8 cellular contexts compared by ENCODE assay signal in the genomic region with DNA sequence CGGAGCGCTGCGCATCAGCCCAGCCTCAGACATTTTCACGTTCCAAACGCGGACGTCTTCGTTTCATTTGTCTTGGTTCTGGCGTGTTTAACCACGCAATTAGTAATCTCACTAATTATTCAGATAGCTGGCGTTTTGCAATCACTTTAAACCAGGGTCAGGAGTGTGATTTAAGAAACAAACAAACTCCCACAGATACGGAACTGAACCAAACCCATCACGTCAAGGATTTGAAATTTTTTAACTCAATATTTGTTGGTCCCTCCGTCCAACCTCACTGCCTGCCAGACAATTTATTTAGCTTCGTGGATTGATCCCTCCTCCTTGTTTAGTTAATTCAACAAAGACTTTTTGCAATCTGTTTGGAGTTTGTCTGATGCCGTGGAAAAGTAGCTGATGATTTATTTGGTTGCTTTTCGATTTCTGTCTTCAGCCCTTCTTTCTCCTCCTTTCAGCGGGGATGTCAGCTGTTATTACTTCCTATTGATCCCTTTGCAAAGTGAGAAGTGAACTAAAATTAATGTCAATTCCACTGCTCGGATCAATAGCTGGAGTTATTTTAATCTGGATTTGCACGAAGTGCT. TPM values are rescaled to one million over a fixed set of nuclear protein-coding genes. Genes with fewer than 3 reads are reported as not detected.
DNase-seq lines count a peak whose midpoint lies in the region; ATAC-seq and TF ChIP-seq lines count a peak whose summit lies in the region.
"Had no signal": no experiment of that assay in that cellular context is flagged by ENCODE, and none has a peak within 500 bp of the region (broad histone marks: within the 10 kb centered on the region; RNA-seq: fewer than 3 reads in every experiment).

No MANE protein-coding gene starts in this region.

- H2AFZ ChIP-seq in GM23338 (no peak overlapping the region), neuron (ENCODE audit: low read depth, low read length) (no peak overlapping the region)

- H3K4me2 ChIP-seq in GM23338, result peak overlapping the region; percentile 84

- peaks cover 28% of the 10 kb centered on the region for H3K4me1 ChIP-seq in GM23338 (ENCODE audit: insufficient read depth)
- peaks cover 10% of the 10 kb centered on the region for H3K4me1 ChIP-seq in endodermal cell (ENCODE audit: control insufficient read depth, insufficient read depth, low read length)
- H3K4me1 ChIP-seq in neuron (ENCODE audit: insufficient read depth, low read length), result peaks cover 57% of the 10 kb centered on the region
- peaks cover 17% of the 10 kb centered on the region for H3K4me1 ChIP-seq in colonic mucosa

- no peaks in the 10 kb centered on the region for H3K9me3 ChIP-seq in endodermal cell (ENCODE audit: control insufficient read depth, low read length)
- no peaks in the 10 kb centered on the region for H3K9me3 ChIP-seq in neuron (ENCODE audit: low read length)
- no peaks in the 10 kb centered on the region for H3K9me3 ChIP-seq in colonic mucosa

- H3K4me1 Mint-ChIP-seq in GM23338 (peaks cover 7% of the 10 kb centered on the region; the same call in 2 of the 3 replicates), endodermal cell (peaks cover 17% of the 10 kb centered on the region)

- H3K9ac ChIP-seq in endodermal cell (ENCODE audit: extremely low read depth, low read length, poor library complexity, severe bottlenecking), result no peak overlapping the region
- H3K9ac ChIP-seq in colonic mucosa (ENCODE audit: low read depth in 2 of 2, low read length in 2 of 2), result no peak overlapping the region

- H3K9me2 ChIP-seq in GM23338 (ENCODE audit: insufficient read depth), result no peaks in the 10 kb centered on the region

- DNase-seq in GM23338 (ENCODE audit: low spot score) (no peak), NCI-H526 (lab: John Stamatoyannopoulos, UW) (peak; percentile 50 to 54), endodermal cell (no peak), posterior vena cava (ENCODE audit: low spot score) (no peak), NCI-H1092 treated with DMSO at 0.1 percent for 48 hours (lab: John Stamatoyannopoulos, UW) (no peak), colonic mucosa (no peak)
- DNase-seq: NCI-H1105 treated with DMSO at 0.1 percent for 48 hours had no signal

- peaks cover 33% of the 10 kb centered on the region for H4K20me1 ChIP-seq in GM23338 (replicated peaks; ENCODE audit: insufficient read depth)

- H3K9me3 Mint-ChIP-seq in GM23338 (no peaks in the 10 kb centered on the region), endodermal cell (no peaks in the 10 kb centered on the region)

- peaks cover 60% of the 10 kb centered on the region for H3K79me2 ChIP-seq in GM23338 (replicated peaks; ENCODE audit: insufficient read depth)

- H3K27me3 ChIP-seq in GM23338 (ENCODE audit: insufficient read depth) (peaks cover 53% of the 10 kb centered on the region), endodermal cell (ENCODE audit: control insufficient read depth, insufficient read depth, low read length, poor library complexity, severe bottlenecking) (peaks cover 89% of the 10 kb centered on the region), neuron (ENCODE audit: insufficient read depth, low read length) (no peaks in the 10 kb centered on the region), colonic mucosa (peaks cover 83% of the 10 kb centered on the region)

- H3K4me3 ChIP-seq in GM23338, result peak overlapping the region; percentile 98
- H3K4me3 ChIP-seq in endodermal cell (ENCODE audit: low read length), result peak overlapping the region; percentile 51
- H3K4me3 ChIP-seq in neuron (ENCODE audit: low read length), result peak overlapping the region; percentile 82
- H3K4me3 ChIP-seq in colonic mucosa, result no peak overlapping the region

- intact Hi-C loops in posterior vena cava (cut with DNase I) (no loop called here), colonic mucosa (cut with DNase I) (no loop called here)

- 0 out of 2 replicates have a peak, but pooled peaks cover 2% of the 10 kb centered on the region for H3K36me3 ChIP-seq in GM23338 (ENCODE audit: insufficient read depth)
- H3K36me3 ChIP-seq in endodermal cell (ENCODE audit: control insufficient read depth, insufficient read depth, low read length), result no peaks in the 10 kb centered on the region
- peaks cover 16% of the 10 kb centered on the region for H3K36me3 ChIP-seq in neuron (ENCODE audit: insufficient read depth, low read length)
- H3K36me3 ChIP-seq in colonic mucosa, result no peaks in the 10 kb centered on the region

- H3K27ac Mint-ChIP-seq in GM23338 (no peak overlapping the region), endodermal cell (no peak overlapping the region)

- H3K36me3 Mint-ChIP-seq in GM23338 (ENCODE audit: low read depth), result no peaks in the 10 kb centered on the region; the same call in 1 of the 3 replicates
- H3K36me3 Mint-ChIP-seq in endodermal cell (ENCODE audit: low read depth), result no peaks in the 10 kb centered on the region

- H3F3A ChIP-seq in GM23338 (replicated peaks; ENCODE audit: low read depth), result peaks cover 12% of the 10 kb centered on the region; the same call in 1 of the 2 replicates

- TF ChIP-seq CTCF in GM23338 (conservative IDR thresholded peaks at IDR 0.05; ENCODE audit: low read depth in 2 of 2), result no peak
- TF ChIP-seq CTCF in endodermal cell (conservative IDR thresholded peaks at IDR 0.05), result no peak
- TF ChIP-seq CTCF in colonic mucosa (IDR thresholded peaks at IDR 0.05), result no peak

- H3K27me3 Mint-ChIP-seq in GM23338 (ENCODE audit: insufficient read depth, low read depth, poor library complexity), result peaks cover 23% of the 10 kb centered on the region
- peaks cover 26% of the 10 kb centered on the region for H3K27me3 Mint-ChIP-seq in endodermal cell (ENCODE audit: insufficient read depth)

- 7 to 12% methylated on average over 18 to 20 of the region's 20 CpGs for WGBS in endodermal cell (ENCODE audit: insufficient coverage in 1 of 2, insufficient read length in 1 of 2), 2 experiments

- H3K27ac ChIP-seq in GM23338 (ENCODE audit: low read depth) (no peak overlapping the region), endodermal cell (ENCODE audit: low read depth, low read length) (no peak overlapping the region), colonic mucosa (no peak overlapping the region)

- no peak for ATAC-seq in GM23338

- no peak overlapping the region; the same call in none of the 3 replicates for H3K4me3 Mint-ChIP-seq in GM23338
- peak overlapping the region; percentile 48 for H3K4me3 Mint-ChIP-seq in endodermal cell

TF ChIP-seq in GM23338, 12 proteins besides CTCF, POLR2A, EP300 and RAD21:
- no peak for TF ChIP-seq NANOG (IDR thresholded peaks at IDR 0.05; ENCODE audit: borderline replicate concordance)
- TF ChIP-seq JUNB (IDR thresholded peaks at IDR 0.05; ENCODE audit: unreplicated experiment), result no peak
- TF ChIP-seq, protein P1, sequence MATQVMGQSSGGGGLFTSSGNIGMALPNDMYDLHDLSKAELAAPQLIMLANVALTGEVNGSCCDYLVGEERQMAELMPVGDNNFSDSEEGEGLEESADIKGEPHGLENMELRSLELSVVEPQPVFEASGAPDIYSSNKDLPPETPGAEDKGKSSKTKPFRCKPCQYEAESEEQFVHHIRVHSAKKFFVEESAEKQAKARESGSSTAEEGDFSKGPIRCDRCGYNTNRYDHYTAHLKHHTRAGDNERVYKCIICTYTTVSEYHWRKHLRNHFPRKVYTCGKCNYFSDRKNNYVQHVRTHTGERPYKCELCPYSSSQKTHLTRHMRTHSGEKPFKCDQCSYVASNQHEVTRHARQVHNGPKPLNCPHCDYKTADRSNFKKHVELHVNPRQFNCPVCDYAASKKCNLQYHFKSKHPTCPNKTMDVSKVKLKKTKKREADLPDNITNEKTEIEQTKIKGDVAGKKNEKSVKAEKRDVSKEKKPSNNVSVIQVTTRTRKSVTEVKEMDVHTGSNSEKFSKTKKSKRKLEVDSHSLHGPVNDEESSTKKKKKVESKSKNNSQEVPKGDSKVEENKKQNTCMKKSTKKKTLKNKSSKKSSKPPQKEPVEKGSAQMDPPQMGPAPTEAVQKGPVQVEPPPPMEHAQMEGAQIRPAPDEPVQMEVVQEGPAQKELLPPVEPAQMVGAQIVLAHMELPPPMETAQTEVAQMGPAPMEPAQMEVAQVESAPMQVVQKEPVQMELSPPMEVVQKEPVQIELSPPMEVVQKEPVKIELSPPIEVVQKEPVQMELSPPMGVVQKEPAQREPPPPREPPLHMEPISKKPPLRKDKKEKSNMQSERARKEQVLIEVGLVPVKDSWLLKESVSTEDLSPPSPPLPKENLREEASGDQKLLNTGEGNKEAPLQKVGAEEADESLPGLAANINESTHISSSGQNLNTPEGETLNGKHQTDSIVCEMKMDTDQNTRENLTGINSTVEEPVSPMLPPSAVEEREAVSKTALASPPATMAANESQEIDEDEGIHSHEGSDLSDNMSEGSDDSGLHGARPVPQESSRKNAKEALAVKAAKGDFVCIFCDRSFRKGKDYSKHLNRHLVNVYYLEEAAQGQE (IDR thresholded peaks at IDR 0.05; ENCODE audit: unreplicated experiment), result no peak

RNA-seq across cellular contexts. Expression of a gene that starts 4.1 kb away (rescaled TPM):
- total RNA-seq in GM23338 (2014; rRNA removed; shearing (Covaris generic)), result 141 and 168 TPM in 2 replicates
- polyA plus RNA-seq in GM23338 (2016; fragmentation: Nextera tagmentation; extraction: Ambion mirVana), result 63.6 and 72.8 TPM in 2 replicates
- 10 to 100 TPM; 94.6 to 95.5 TPM for total RNA-seq in endodermal cell
- 88.5 TPM for polyA plus RNA-seq in endodermal cell (2013, experiment 1 of 2)
- 78.2 TPM for polyA plus RNA-seq in endodermal cell (2013, experiment 2 of 2)
- 10 to 100 TPM; 46.4 to 53.6 TPM for total RNA-seq in posterior vena cava
- 10 to 100 TPM; 53.3 to 62.0 TPM for total RNA-seq in colonic mucosa

RNA-seq across cellular contexts. Expression of a gene that starts 54.1 kb away (rescaled TPM):
- 70.1 and 92.5 TPM in 2 replicates for total RNA-seq in GM23338 (2014; rRNA removed; shearing (Covaris generic))
- polyA plus RNA-seq in GM23338 (2016; fragmentation: Nextera tagmentation; extraction: Ambion mirVana), result 56.4 and 63.0 TPM in 2 replicates
- total RNA-seq in endodermal cell, result 10 to 100 TPM; 71.9 to 92.1 TPM
- polyA plus RNA-seq in endodermal cell (2013, experiment 1 of 2), result 56.5 TPM
- 59.4 TPM for polyA plus RNA-seq in endodermal cell (2013, experiment 2 of 2)
- 10 to 100 TPM; 44.5 to 46.9 TPM for total RNA-seq in posterior vena cava
- 10 to 100 TPM; 29.7 to 58.2 TPM for total RNA-seq in colonic mucosa

Comparison
In these comparisons a context has a peak if more than half of its experiments do, and no peak if none do; other contexts are left out.
1. DNase-seq: peak in NCI-H526 (2 of 2); none in GM23338 (single experiment), endodermal cell (single experiment), posterior vena cava (single experiment), NCI-H1092 treated with DMSO at 0.1 percent for 48 hours (single experiment) and colonic mucosa (single experiment).